Comparison of ENCODE assay signal across 12 cellular contexts in genomic region chr15:59303641-59304433, GRCh38.
DNase-seq lines count a peak whose midpoint lies in the region; ATAC-seq and TF ChIP-seq lines count a peak whose summit lies in the region.
"Had no signal": no experiment of that assay in that cellular context is flagged by ENCODE, and none has a peak within 500 bp of the region (broad histone marks: within the 10 kb centered on the region; RNA-seq: fewer than 3 reads in every experiment).

No MANE protein-coding gene starts in this region.

- peaks cover 52% of the 10 kb centered on the region for H3K4me1 Mint-ChIP-seq in osteocyte (ENCODE audit: unreplicated experiment)

- H3K4me1 ChIP-seq in adrenal gland (replicated peaks in 1 of 2) (peaks cover 5 to 12% of the 10 kb centered on the region in 2 donors), neuronal stem cell (ENCODE audit: control insufficient read depth in 2 of 2, insufficient read depth in 1 of 2, low read depth in 1 of 2, low read length in 2 of 2) (peaks cover 0 to 5% of the 10 kb centered on the region in 2 donors)

- intact Hi-C loops in adrenal gland (cut with DNase I) = no loop called here

- H2AK5ac ChIP-seq in neuronal stem cell (ENCODE audit: low read depth, low read length) = no peak overlapping the region

- peak in 4 of 7 donors; percentile 30 to 48 (median 32) for DNase-seq in adrenal gland
- DNase-seq in osteocyte (ENCODE audit: extremely low spot score, unreplicated experiment) = no peak
- DNase-seq in KG1 (lab: John Stamatoyannopoulos, UW) = no peak
- DNase-seq in neuronal stem cell (ENCODE audit: low spot score) = no peak
- DNase-seq: foreskin keratinocyte had no signal

- H3K23ac ChIP-seq in neuronal stem cell (ENCODE audit: low read depth, low read length, poor library complexity) = no peak overlapping the region

- H3K4me2 ChIP-seq in neuronal stem cell (ENCODE audit: insufficient read depth, low read length, poor library complexity, severe bottlenecking) = no peak overlapping the region
- H3K4me2 ChIP-seq: KMS-11 had no signal

- WGBS in adrenal gland, 4 donors = 76 to 85% (median 79%) methylated on average over 20 of the region's 20 CpGs
- no CpG with 5 or more reads among the region's 20 CpGs for WGBS in neuronal stem cell (ENCODE audit: extremely low coverage in 2 of 2, insufficient read length in 2 of 2, insufficient replicate concordance in 1 of 2), 2 donors

- no peaks in the 10 kb centered on the region for H3K36me3 ChIP-seq in adrenal gland (replicated peaks in 1 of 2)
- H3K36me3 ChIP-seq in neuronal stem cell (replicated peaks in 1 of 2; ENCODE audit: control insufficient read depth in 2 of 2, insufficient read depth in 2 of 2, low read length in 2 of 2) = no peaks in the 10 kb centered on the region

- TF ChIP-seq CTCF in adrenal gland (IDR thresholded peaks at IDR 0.05) (no peak), osteocyte (IDR thresholded peaks at IDR 0.05) (no peak)

- no peak overlapping the region for H2AFZ ChIP-seq in neuronal stem cell (ENCODE audit: low read length)

- no peaks in the 10 kb centered on the region for H3K79me1 ChIP-seq in neuronal stem cell (ENCODE audit: low read depth, low read length)

- H3K27me3 ChIP-seq in adrenal gland = no peaks in the 10 kb centered on the region
- H3K27me3 ChIP-seq in neuronal stem cell (ENCODE audit: control insufficient read depth in 3 of 3, insufficient read depth in 3 of 3, low read depth in 1 of 3, low read length in 3 of 3) = no peaks in the 10 kb centered on the region
- H3K27me3 ChIP-seq: foreskin keratinocyte had no signal

- no peak overlapping the region for H3K4me3 Mint-ChIP-seq in osteocyte (ENCODE audit: unreplicated experiment)
- H3K4me3 Mint-ChIP-seq: T-helper 2 cell treated with Interferon-gamma antibody and Interleukin-4, amounts not matched to agents 5 μg/mL and 100 μg/mL, for 36 hours had no signal

- H2BK15ac ChIP-seq in neuronal stem cell (ENCODE audit: low read length) = no peak overlapping the region

- no peak overlapping the region for H4K8ac ChIP-seq in neuronal stem cell (ENCODE audit: low read depth, low read length)

- no peak overlapping the region for H3K14ac ChIP-seq in neuronal stem cell (ENCODE audit: low read length)

- H3K36me3 Mint-ChIP-seq in osteocyte (ENCODE audit: unreplicated experiment) = no peaks in the 10 kb centered on the region

- TF ChIP-seq POLR2A in adrenal gland (IDR thresholded peaks at IDR 0.05) = no peak

- H3K18ac ChIP-seq in neuronal stem cell (ENCODE audit: low read length) = no peak overlapping the region

- no peak overlapping the region for H2BK5ac ChIP-seq in neuronal stem cell (ENCODE audit: low read length)

- no peak overlapping the region for H4K91ac ChIP-seq in neuronal stem cell (ENCODE audit: low read depth, low read length, poor library complexity)

- H3K27ac ChIP-seq in adrenal gland (peak overlapping the region in 2 of 5 donors; percentile 55 to 71), neuronal stem cell (replicated peaks; ENCODE audit: low read length) (no peak overlapping the region)
- H3K27ac ChIP-seq: KMS-11 had no signal

- H3K4me3 ChIP-seq in adrenal gland (no peak overlapping the region), neuronal stem cell (ENCODE audit: low read length in 2 of 2) (no peak overlapping the region)
- H3K4me3 ChIP-seq: lung had no signal

- no peak overlapping the region for H3K9ac ChIP-seq in neuronal stem cell (ENCODE audit: low read depth, low read length, poor library complexity)
- H3K9ac ChIP-seq: KMS-11 had no signal

- no peak overlapping the region for H2BK120ac ChIP-seq in neuronal stem cell (ENCODE audit: low read depth, low read length)

- H3K9me3 Mint-ChIP-seq in osteocyte (ENCODE audit: unreplicated experiment) = no peaks in the 10 kb centered on the region
- H3K9me3 Mint-ChIP-seq: T-helper 2 cell treated with Interferon-gamma antibody and Interleukin-4, amounts not matched to agents 5 μg/mL and 100 μg/mL, for 36 hours had no signal

- no peaks in the 10 kb centered on the region for H3K9me3 ChIP-seq in adrenal gland (replicated peaks in 1 of 3)
- H3K9me3 ChIP-seq in neuronal stem cell (replicated peaks in 1 of 2; ENCODE audit: control insufficient read depth in 2 of 2, insufficient read depth in 1 of 2, low read depth in 1 of 2, low read length in 2 of 2) = no peaks in the 10 kb centered on the region

- ATAC-seq in GM18502 (IDR thresholded peaks at IDR 0.05; ENCODE audit: poor library complexity, unreplicated experiment) (peak; percentile 36), HG02885 (IDR thresholded peaks at IDR 0.05; ENCODE audit: poor library complexity, unreplicated experiment) (peak; percentile 40), GM19467 (IDR thresholded peaks at IDR 0.05; ENCODE audit: unreplicated experiment) (no peak), HG03565 (IDR thresholded peaks at IDR 0.05; ENCODE audit: unreplicated experiment) (no peak)
- ATAC-seq: foreskin keratinocyte had no signal

- H3K4ac ChIP-seq in neuronal stem cell (ENCODE audit: low read length) = no peak overlapping the region

- H2BK12ac ChIP-seq in neuronal stem cell (ENCODE audit: low read length) = no peak overlapping the region

- no peaks in the 10 kb centered on the region for H3K27me3 Mint-ChIP-seq in osteocyte (ENCODE audit: unreplicated experiment)

- peak overlapping the region; percentile 38 for H3K27ac Mint-ChIP-seq in osteocyte (ENCODE audit: unreplicated experiment)
- H3K27ac Mint-ChIP-seq: T-helper 2 cell treated with Interferon-gamma antibody and Interleukin-4, amounts not matched to agents 5 μg/mL and 100 μg/mL, for 36 hours had no signal

Comparison
In these comparisons a context has a peak if more than half of its experiments do, and no peak if none do; other contexts are left out.
1. ATAC-seq: peak in GM18502 (single experiment) and HG02885 (single experiment); none in GM19467 (single experiment) and HG03565 (single experiment).
2. DNase-seq: peak in adrenal gland (4 of 7); none in osteocyte (single experiment), KG1 (single experiment) and neuronal stem cell (single experiment).